Comparison of ENCODE assay signal across 14 cellular contexts in genomic region chr10:63722537-63722936, GRCh38.
DNase-seq lines count a peak whose midpoint lies in the region; ATAC-seq and TF ChIP-seq lines count a peak whose summit lies in the region.
"Had no signal": no experiment of that assay in that cellular context is flagged by ENCODE, and none has a peak within 500 bp of the region (broad histone marks: within the 10 kb centered on the region; RNA-seq: fewer than 3 reads in every experiment).

No MANE protein-coding gene starts in this region.

- no peak for ATAC-seq in T-helper 17 cell
- no peak for ATAC-seq in GM18517 (IDR thresholded peaks at IDR 0.05; ENCODE audit: unreplicated experiment)
- no peak for ATAC-seq in GM21786 (IDR thresholded peaks at IDR 0.05; ENCODE audit: unreplicated experiment)
- ATAC-seq: activated CD8-positive, alpha-beta T cell treated with anti-CD3 and anti-CD28 coated beads for 36 hours had no signal

- 49 to 50% methylated on average over 5 of the region's 5 CpGs for WGBS in testis, 2 donors

- peaks cover 49% of the 10 kb centered on the region for H3K27me3 Mint-ChIP-seq in T-helper 17 cell
- H3K27me3 Mint-ChIP-seq in glutamatergic neuron (ENCODE audit: unreplicated experiment) = peaks cover 4% of the 10 kb centered on the region

- H3K4me3 Mint-ChIP-seq in T-helper 17 cell (no peak overlapping the region), glutamatergic neuron (ENCODE audit: unreplicated experiment) (no peak overlapping the region)
- H3K4me3 Mint-ChIP-seq: activated CD8-positive, alpha-beta T cell treated with anti-CD3 and anti-CD28 coated beads for 36 hours had no signal

- TF ChIP-seq POLR2A in testis (IDR thresholded peaks at IDR 0.05) = no peak

- H3K36me3 ChIP-seq in BE2C = no peaks in the 10 kb centered on the region; the same call in 1 of the 2 replicates
- H3K36me3 ChIP-seq in testis (ENCODE audit: low read depth, missing control alignments) = no peaks in the 10 kb centered on the region
- H3K36me3 ChIP-seq: BLaER1 had no signal

- H3K27ac Mint-ChIP-seq in T-helper 17 cell (peak overlapping the region; percentile 86), glutamatergic neuron (ENCODE audit: unreplicated experiment) (peak overlapping the region; percentile 4)
- H3K27ac Mint-ChIP-seq: activated CD8-positive, alpha-beta T cell treated with anti-CD3 and anti-CD28 coated beads for 36 hours had no signal

- H3K4me1 ChIP-seq in BE2C (peaks cover 40% of the 10 kb centered on the region), testis (peaks cover 3% of the 10 kb centered on the region)

- intact Hi-C loops in posterior vena cava (cut with DNase I) = no loop called here
- intact Hi-C loops in testis (cut with DNase I; ENCODE audit: low total_unique reads) = loop anchor here (10.0 kb wide), 1 partner anchor 558 kb away; no protein-coding TSS in a partner anchor

- H3K4me1 Mint-ChIP-seq in T-helper 17 cell = peaks cover 5% of the 10 kb centered on the region
- peaks cover 44% of the 10 kb centered on the region for H3K4me1 Mint-ChIP-seq in glutamatergic neuron (ENCODE audit: low read depth, unreplicated experiment)

- H3K27ac ChIP-seq in testis = peak overlapping the region in 1 of 2 donors; percentile 63
- H3K27ac ChIP-seq: BLaER1 had no signal

- H3K9me3 ChIP-seq in BE2C = no peaks in the 10 kb centered on the region; the same call in 1 of the 2 replicates
- no peaks in the 10 kb centered on the region for H3K9me3 ChIP-seq in T-helper 17 cell (ENCODE audit: control insufficient read depth, low read length, poor library complexity, severe bottlenecking)
- no peaks in the 10 kb centered on the region for H3K9me3 ChIP-seq in testis
- H3K9me3 ChIP-seq: BLaER1 had no signal

- peaks cover 2% of the 10 kb centered on the region for H3K9me3 Mint-ChIP-seq in glutamatergic neuron (ENCODE audit: unreplicated experiment)
- H3K9me3 Mint-ChIP-seq: activated CD8-positive, alpha-beta T cell treated with anti-CD3 and anti-CD28 coated beads for 36 hours had no signal

- no peaks in the 10 kb centered on the region for H3K27me3 ChIP-seq in BE2C
- H3K27me3 ChIP-seq in testis = no peaks in the 10 kb centered on the region
- H3K27me3 ChIP-seq: BLaER1 had no signal

- DNase-seq in BE2C = peak; percentile 35
- DNase-seq in T-helper 17 cell = no peak
- DNase-seq in glutamatergic neuron = no peak
- peak; percentile 87 for DNase-seq in posterior vena cava (ENCODE audit: low spot score)
- no peak for DNase-seq in testis
- DNase-seq in stimulated activated CD4-positive, alpha-beta T cell treated with anti-CD3 and anti-CD28 coated beads, Interleukin-4, amount 100 ng/mL, for 1 hour = no peak
- DNase-seq: activated CD8-positive, alpha-beta T cell treated with anti-CD3 and anti-CD28 coated beads for 36 hours; amygdala; NCI-H226; SIG-M5; stimulated activated CD4-positive, alpha-beta T cell treated with anti-CD3 and anti-CD28 coated beads, Interleukin-4, amount 100 ng/mL, for 4 hours had no signal

- no peak for TF ChIP-seq CTCF in BE2C (IDR thresholded peaks at IDR 0.05; ENCODE audit: low read depth, low read length)
- TF ChIP-seq CTCF in glutamatergic neuron (IDR thresholded peaks at IDR 0.05; ENCODE audit: partially characterized antibody, unreplicated experiment) = no peak
- TF ChIP-seq CTCF in testis (IDR thresholded peaks at IDR 0.05) = no peak

- no peaks in the 10 kb centered on the region for H3K36me3 Mint-ChIP-seq in T-helper 17 cell (ENCODE audit: low read depth)
- H3K36me3 Mint-ChIP-seq in glutamatergic neuron (ENCODE audit: unreplicated experiment) = no peaks in the 10 kb centered on the region

- H3K4me3 ChIP-seq in BE2C (ENCODE audit: low read depth, low read length) = no peak overlapping the region
- no peak overlapping the region for H3K4me3 ChIP-seq in testis
- H3K4me3 ChIP-seq: BLaER1 had no signal

Comparison
In these comparisons a context has a peak if more than half of its experiments do, and no peak if none do; other contexts are left out.
1. DNase-seq: peak in BE2C (single experiment) and posterior vena cava (single experiment); none in T-helper 17 cell (0 of 3), glutamatergic neuron (single experiment), testis (single experiment) and stimulated activated CD4-positive, alpha-beta T cell treated with anti-CD3 and anti-CD28 coated beads, Interleukin-4, amount 100 ng/mL, for 1 hour (single experiment).